Comparison of ENCODE assay signal across 16 cellular contexts in genomic region chr18:49786019-49786720, GRCh38. TPM values are rescaled to one million over a fixed set of nuclear protein-coding genes. Genes with fewer than 3 reads are reported as not detected.
DNase-seq lines count a peak whose midpoint lies in the region; ATAC-seq and TF ChIP-seq lines count a peak whose summit lies in the region.
"Had no signal": no experiment of that assay in that cellular context is flagged by ENCODE, and none has a peak within 500 bp of the region (broad histone marks: within the 10 kb centered on the region; RNA-seq: fewer than 3 reads in every experiment).

No MANE protein-coding gene starts in this region.

- no peaks in the 10 kb centered on the region for H3K79me2 ChIP-seq in DND-41 (ENCODE audit: insufficient read depth, low read length)

- no peak overlapping the region for H2AFZ ChIP-seq in DND-41 (ENCODE audit: low read depth, low read length)

- no peak overlapping the region for H3K9ac ChIP-seq in DND-41 (ENCODE audit: low read depth, low read length)

- no peaks in the 10 kb centered on the region for H4K20me1 ChIP-seq in DND-41 (ENCODE audit: insufficient read depth, low read length)

- no peaks in the 10 kb centered on the region for H3K36me3 ChIP-seq in DND-41 (ENCODE audit: insufficient read depth, low read length)
- H3K36me3 ChIP-seq in BE2C: no peaks in the 10 kb centered on the region; the same call in 1 of the 2 replicates

- no peak overlapping the region for H3K27ac ChIP-seq in DND-41 (ENCODE audit: low read length)
- H3K27ac ChIP-seq: Peyer's patch had no signal

- peaks cover 35% of the 10 kb centered on the region for H3K4me1 Mint-ChIP-seq in activated T-cell treated with anti-CD3 and anti-CD28 coated beads, Interleukin-2, amount 50 U/mL, for 72 hours (ENCODE audit: low read depth)
- H3K4me1 Mint-ChIP-seq in T-helper 17 cell: peaks cover 31% of the 10 kb centered on the region
- H3K4me1 Mint-ChIP-seq in naive thymus-derived CD8-positive, alpha-beta T cell: peaks cover 10 to 47% (median 33%) of the 10 kb centered on the region in 4 donors
- peaks cover 11% of the 10 kb centered on the region for H3K4me1 Mint-ChIP-seq in osteocyte (ENCODE audit: unreplicated experiment)

- H3K4me3 Mint-ChIP-seq in activated T-cell treated with anti-CD3 and anti-CD28 coated beads, Interleukin-2, amount 50 U/mL, for 72 hours: no peak overlapping the region
- H3K4me3 Mint-ChIP-seq in T-helper 17 cell: peak overlapping the region; percentile 33
- H3K4me3 Mint-ChIP-seq in naive thymus-derived CD8-positive, alpha-beta T cell: peak overlapping the region in 7 of 10 donors; percentile 8 to 53 (median 41)
- no peak overlapping the region for H3K4me3 Mint-ChIP-seq in osteocyte (ENCODE audit: unreplicated experiment)

- peak overlapping the region; percentile 75 for H3K27ac Mint-ChIP-seq in activated T-cell treated with anti-CD3 and anti-CD28 coated beads, Interleukin-2, amount 50 U/mL, for 72 hours
- H3K27ac Mint-ChIP-seq in T-helper 17 cell (peak overlapping the region; percentile 74), osteocyte (ENCODE audit: unreplicated experiment) (no peak overlapping the region)
- peak overlapping the region in 4 of 10 donors; percentile 1 to 34 (median 34) for H3K27ac Mint-ChIP-seq in naive thymus-derived CD8-positive, alpha-beta T cell

- POLR2A ChIA-PET in naive thymus-derived CD8-positive, alpha-beta T cell (lab: Charles Lee): no interaction called here

- H3K27me3 ChIP-seq in DND-41 (ENCODE audit: insufficient read depth, low read length, poor library complexity) (no peaks in the 10 kb centered on the region), BE2C (no peaks in the 10 kb centered on the region)
- H3K27me3 ChIP-seq: Peyer's patch had no signal

- DNase-seq in activated T-cell treated with anti-CD3 and anti-CD28 coated beads, Interleukin-2, amount 50 U/mL, for 72 hours: no peak
- no peak for DNase-seq in activated T-cell treated with anti-CD3 and anti-CD28 coated beads for 4 hours
- no peak for DNase-seq in DND-41
- DNase-seq in T-helper 17 cell: no peak
- peak in 1 of 10 donors; percentile 20 for DNase-seq in naive thymus-derived CD8-positive, alpha-beta T cell
- DNase-seq in osteocyte (ENCODE audit: extremely low spot score, unreplicated experiment): no peak
- no peak for DNase-seq in KBM-7
- no peak for DNase-seq in BE2C
- DNase-seq: NCI-H1417, NCI-H1930, NCI-H2171, NCI-H446 treated with DMSO at 0.1 percent for 48 hours, NCI-H774, Peyer's patch, Right ventricle myocardium superior had no signal

- H3K9me3 ChIP-seq in DND-41 (ENCODE audit: insufficient read depth, low read length, severe bottlenecking): no peaks in the 10 kb centered on the region
- no peaks in the 10 kb centered on the region for H3K9me3 ChIP-seq in T-helper 17 cell (ENCODE audit: control insufficient read depth, low read length, poor library complexity, severe bottlenecking)
- no peaks in the 10 kb centered on the region for H3K9me3 ChIP-seq in BE2C
- H3K9me3 ChIP-seq: Peyer's patch had no signal

- no peaks in the 10 kb centered on the region for H3K9me3 Mint-ChIP-seq in activated T-cell treated with anti-CD3 and anti-CD28 coated beads, Interleukin-2, amount 50 U/mL, for 72 hours
- no peaks in the 10 kb centered on the region for H3K9me3 Mint-ChIP-seq in naive thymus-derived CD8-positive, alpha-beta T cell
- no peaks in the 10 kb centered on the region for H3K9me3 Mint-ChIP-seq in osteocyte (ENCODE audit: unreplicated experiment)

- no peak for ATAC-seq in activated T-cell treated with anti-CD3 and anti-CD28 coated beads, Interleukin-2, amount 50 U/mL, for 72 hours (replicated peaks in 1 of 2)
- peak; percentile 67; the same call in 2 of the 3 replicates for ATAC-seq in DND-41 (ENCODE audit: insufficient read depth, low read depth)
- peak; percentile 77 for ATAC-seq in T-helper 17 cell
- ATAC-seq in naive thymus-derived CD8-positive, alpha-beta T cell: peak in 1 of 2 donors; percentile 53
- ATAC-seq: HCT116 had no signal

- H3K27me3 Mint-ChIP-seq in activated T-cell treated with anti-CD3 and anti-CD28 coated beads, Interleukin-2, amount 50 U/mL, for 72 hours (ENCODE audit: low read depth): no peaks in the 10 kb centered on the region
- H3K27me3 Mint-ChIP-seq in T-helper 17 cell (no peaks in the 10 kb centered on the region), osteocyte (ENCODE audit: unreplicated experiment) (no peaks in the 10 kb centered on the region)
- no peaks in the 10 kb centered on the region for H3K27me3 Mint-ChIP-seq in naive thymus-derived CD8-positive, alpha-beta T cell

- in situ Hi-C loops in KBM-7 (cut with MboI; ENCODE audit: low pct_unique_long_range_greater_than_20kb, low sequenced_read_pairs): no loop called here

- H3K4me1 ChIP-seq in DND-41 (ENCODE audit: insufficient read depth, low read length): peaks cover 13% of the 10 kb centered on the region; the same call in 1 of the 2 replicates
- no peaks in the 10 kb centered on the region for H3K4me1 ChIP-seq in BE2C
- H3K4me1 ChIP-seq: Peyer's patch had no signal

- H3K36me3 Mint-ChIP-seq in activated T-cell treated with anti-CD3 and anti-CD28 coated beads, Interleukin-2, amount 50 U/mL, for 72 hours (ENCODE audit: insufficient read depth in 2 of 2): peaks cover 7 to 20% of the 10 kb centered on the region in 2 donors
- H3K36me3 Mint-ChIP-seq in T-helper 17 cell (ENCODE audit: low read depth) (peaks cover 6% of the 10 kb centered on the region), osteocyte (ENCODE audit: unreplicated experiment) (peaks cover 54% of the 10 kb centered on the region)
- H3K36me3 Mint-ChIP-seq in naive thymus-derived CD8-positive, alpha-beta T cell: peaks cover 7 to 54% (median 36%) of the 10 kb centered on the region in 3 donors

- no peak for TF ChIP-seq CTCF in DND-41 (IDR thresholded peaks at IDR 0.05; ENCODE audit: borderline replicate concordance, extremely low read depth, low read length, poor library complexity, severe bottlenecking)
- TF ChIP-seq CTCF in osteocyte (IDR thresholded peaks at IDR 0.05): no peak
- TF ChIP-seq CTCF in BE2C (IDR thresholded peaks at IDR 0.05; ENCODE audit: low read depth, low read length): no peak

- no peak overlapping the region for H3K4me2 ChIP-seq in DND-41 (ENCODE audit: insufficient read depth, low read length)

- H3K4me3 ChIP-seq in DND-41 (ENCODE audit: low read depth in 1 of 2, low read length in 2 of 2) (no peak overlapping the region), BE2C (ENCODE audit: low read depth, low read length) (no peak overlapping the region)
- H3K4me3 ChIP-seq: Peyer's patch had no signal

RNA-seq across cellular contexts. Expression of gene ACAA2, which starts 27.2 kb away (rescaled TPM):
- total RNA-seq in activated T-cell treated with anti-CD3 and anti-CD28 coated beads, Interleukin-2, amount 50 U/mL, for 72 hours: 10 to 100 TPM; 79.0 to 84.1 TPM
- 10 to 100 TPM; 19.8 to 21.4 TPM for total RNA-seq in T-helper 17 cell
- 10 to 100 TPM; 27.2 to 27.5 TPM for total RNA-seq in naive thymus-derived CD8-positive, alpha-beta T cell
- polyA plus RNA-seq in naive thymus-derived CD8-positive, alpha-beta T cell: 100 to 1,000 TPM in 1 of 3 donors, 10 to 100 TPM in 2; 59.7 to 106 (median 74.3) TPM
- 57.0 and 57.7 TPM in 2 replicates for total RNA-seq in osteocyte
- 23.2 TPM for polyA plus RNA-seq in BE2C (2012; ENCODE audit: insufficient read depth, insufficient read length, low read depth)

Comparison
In these comparisons a context has a peak if more than half of its experiments do, and no peak if none do; other contexts are left out.
1. ATAC-seq: peak in DND-41 (single experiment) and T-helper 17 cell (single experiment); none in activated T-cell treated with anti-CD3 and anti-CD28 coated beads, Interleukin-2, amount 50 U/mL, for 72 hours (0 of 2).
2. H3K4me3 Mint-ChIP-seq: peak in T-helper 17 cell (single experiment) and naive thymus-derived CD8-positive, alpha-beta T cell (7 of 10); none in activated T-cell treated with anti-CD3 and anti-CD28 coated beads, Interleukin-2, amount 50 U/mL, for 72 hours (0 of 2) and osteocyte (single experiment).